In the genomic region with DNA sequence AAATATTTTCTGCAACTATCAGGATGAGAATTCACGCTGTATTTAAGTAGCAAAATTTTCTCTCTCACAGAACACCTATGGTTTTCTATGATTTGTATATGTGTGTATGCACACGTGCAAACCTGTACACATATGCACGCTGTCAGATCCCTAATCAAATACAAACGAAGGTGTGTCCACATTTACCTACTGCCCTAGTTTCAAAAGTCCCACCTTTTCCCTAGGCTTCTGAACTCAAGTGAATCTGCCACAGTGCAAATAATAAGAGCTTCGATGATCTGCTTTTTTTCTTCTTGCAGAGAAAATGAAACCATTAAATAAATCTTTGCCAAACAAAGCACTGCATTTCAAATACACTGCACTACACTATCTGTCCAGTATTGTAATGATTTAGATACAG, we compare ENCODE assay signal across 19 cellular contexts. TPM values are rescaled to one million over a fixed set of nuclear protein-coding genes. Genes with fewer than 3 reads are reported as not detected.
DNase-seq lines count a peak whose midpoint lies in the region; ATAC-seq, FAIRE-seq and TF ChIP-seq lines count a peak whose summit lies in the region.
"Had no signal": no experiment of that assay in that cellular context is flagged by ENCODE, and none has a peak within 500 bp of the region (broad histone marks: within the 10 kb centered on the region; RNA-seq: fewer than 3 reads in every experiment).

No MANE protein-coding gene starts in this region.

- H4K20me1 ChIP-seq in H1 (replicated peaks in 1 of 2; ENCODE audit: control insufficient read depth in 1 of 2, insufficient read depth in 2 of 2, low read length in 2 of 2): peaks cover 0 to 2% of the 10 kb centered on the region in 2 experiments

- H2BK15ac ChIP-seq in H1 (ENCODE audit: low read length): no peak overlapping the region

- no peak overlapping the region for H3K4ac ChIP-seq in H1 (replicated peaks; ENCODE audit: insufficient read length, low read depth, low read length)

- no peak for FAIRE-seq in H1 (lab: Jason Lieb, UNC)
- FAIRE-seq: GM18507 had no signal

- H3K27ac ChIP-seq in H1 (ENCODE audit: low read depth, low read length): no peak overlapping the region
- H3K27ac ChIP-seq: esophagus squamous epithelium, heart right ventricle, pancreas had no signal

- H3K23me2 ChIP-seq in H1 (ENCODE audit: low read depth, low read length): no peaks in the 10 kb centered on the region

- H3K27me3 ChIP-seq in H1 (replicated peaks in 1 of 4; ENCODE audit: control insufficient read depth in 3 of 4, extremely low read depth in 1 of 4, insufficient read depth in 3 of 4, low read length in 3 of 4): no peaks in the 10 kb centered on the region
- H3K27me3 ChIP-seq: esophagus squamous epithelium, heart right ventricle, pancreas had no signal

- no peak for TF ChIP-seq RAD21 in H1 (IDR thresholded peaks at IDR 0.05 in 1 of 2, conservative IDR thresholded peaks at IDR 0.05 in 1 of 2; ENCODE audit: low read depth in 2 of 2, low read length in 2 of 2)

- no peak overlapping the region for H4K5ac ChIP-seq in H1 (ENCODE audit: insufficient read length, low read depth, low read length)

- ATAC-seq in activated T-cell treated with anti-CD3 and anti-CD28 coated beads, Interleukin-2, amount 50 U/mL, for 72 hours (replicated peaks in 1 of 2): no peak
- ATAC-seq in T-helper 17 cell (no peak), HG02938 (IDR thresholded peaks at IDR 0.05; ENCODE audit: unreplicated experiment) (no peak)
- no peak for ATAC-seq in stimulated activated effector memory CD8-positive, alpha-beta T cell treated with anti-CD3 and anti-CD28 coated beads, Interleukin-12 subunit alpha, Interleukin-12 subunit beta, amount 100 ng/mL, for 72 hours
- ATAC-seq: heart right ventricle; pancreas; stimulated activated memory B cell treated with anti-CD40 and anti-IgM and Interleukin-4, amounts not matched to agents 10 μg/mL and 1 μg/mL and 100 μg/mL, for 72 hours had no signal

- no peak for TF ChIP-seq CTCF in H1 (IDR thresholded peaks at IDR 0.05; ENCODE audit: control extremely low read depth in 1 of 3, insufficient read depth in 1 of 3, low read depth in 1 of 3, low read length in 3 of 3)

- no peak overlapping the region for H2BK12ac ChIP-seq in H1 (ENCODE audit: low read depth, low read length)

- H3K36me3 Mint-ChIP-seq in activated T-cell treated with anti-CD3 and anti-CD28 coated beads, Interleukin-2, amount 50 U/mL, for 72 hours (ENCODE audit: insufficient read depth in 2 of 2): peaks cover 2 to 11% of the 10 kb centered on the region in 2 donors
- H3K36me3 Mint-ChIP-seq in T-helper 17 cell (ENCODE audit: low read depth): peaks cover 3% of the 10 kb centered on the region
- H3K36me3 Mint-ChIP-seq in stimulated activated effector memory CD8-positive, alpha-beta T cell treated with anti-CD3 and anti-CD28 coated beads, Interleukin-12 subunit alpha, Interleukin-12 subunit beta, amount 100 ng/mL, for 72 hours: peaks cover 40% of the 10 kb centered on the region
- H3K36me3 Mint-ChIP-seq: stimulated activated memory B cell treated with anti-CD40 and anti-IgM and Interleukin-4, amounts not matched to agents 10 μg/mL and 1 μg/mL and 100 μg/mL, for 72 hours had no signal

- TF ChIP-seq EP300 in H1 (IDR thresholded peaks at IDR 0.05; ENCODE audit: borderline replicate concordance in 1 of 2, low read depth in 2 of 2, low read length in 2 of 2): no peak

- H3K23ac ChIP-seq in H1 (ENCODE audit: insufficient read length): peak overlapping the region; percentile 62

- H4K8ac ChIP-seq in H1 (ENCODE audit: extremely low read depth, insufficient read depth, low read length): no peak overlapping the region

- DNase-seq in activated T-cell treated with anti-CD3 and anti-CD28 coated beads, Interleukin-2, amount 50 U/mL, for 72 hours: no peak
- DNase-seq in activated T-cell treated with anti-CD3 and anti-CD28 coated beads for 4 hours: no peak
- DNase-seq in T-helper 17 cell: no peak
- DNase-seq in H1 (ENCODE audit: low read depth in 1 of 2, low spot score in 2 of 2): no peak
- DNase-seq in stimulated activated effector memory CD8-positive, alpha-beta T cell treated with anti-CD3 and anti-CD28 coated beads, Interleukin-12 subunit alpha, Interleukin-12 subunit beta, amount 100 ng/mL, for 72 hours (ENCODE audit: low spot score in 2 of 2): no peak
- no peak for DNase-seq in GM19240 (ENCODE audit: insufficient read length, low spot score)
- no peak for DNase-seq in SIG-M5 (lab: John Stamatoyannopoulos, UW)
- DNase-seq: activated CD4-positive, CD25-positive, alpha-beta regulatory T cell treated with anti-CD3 and anti-CD28 coated beads, Interleukin-2, amount 50 U/mL, for 72 hours; activated effector memory CD4-positive, alpha-beta T cell treated with Interleukin-2 at 50 U/mL for 16 hours; esophagus squamous epithelium; heart right ventricle; NCI-H1092; NCI-H2171 treated with DMSO at 0.1 percent for 48 hours; NK-92 treated with Interleukin-12 subunit alpha and Interleukin-12 subunit beta, amount 100 ng/mL, for 24 hours; pancreas had no signal

- H3K4me1 ChIP-seq in H1 (replicated peaks in 1 of 4; ENCODE audit: control insufficient read depth in 3 of 4, insufficient read depth in 4 of 4, low read length in 3 of 4): peaks cover 0 to 3% (median 0%) of the 10 kb centered on the region in 4 experiments; a peak in 4 of 7 replicates

- TF ChIP-seq POLR2A in H1 (IDR thresholded peaks at IDR 0.05; ENCODE audit: control extremely low read depth in 1 of 2, low read depth in 2 of 2, low read length in 2 of 2): no peak

- WGBS in H1 (ENCODE audit: extremely low coverage in 1 of 2, insufficient coverage in 1 of 2, insufficient read length in 1 of 2, insufficient replicate concordance in 2 of 2, low coverage in 1 of 2, low lambda C conversion rate in 2 of 2, missing lambda C conversion rate in 1 of 2), 2 experiments: 88% methylated on average over 5 of the region's 5 CpGs; no CpG with 5 or more reads in 1 of the 2 experiments

- H2BK20ac ChIP-seq in H1 (ENCODE audit: low read length): no peak overlapping the region

- H3K4me1 Mint-ChIP-seq in activated T-cell treated with anti-CD3 and anti-CD28 coated beads, Interleukin-2, amount 50 U/mL, for 72 hours (ENCODE audit: low read depth): peaks cover 89% of the 10 kb centered on the region
- peaks cover 68% of the 10 kb centered on the region for H3K4me1 Mint-ChIP-seq in T-helper 17 cell
- peaks cover 81% of the 10 kb centered on the region for H3K4me1 Mint-ChIP-seq in stimulated activated effector memory CD8-positive, alpha-beta T cell treated with anti-CD3 and anti-CD28 coated beads, Interleukin-12 subunit alpha, Interleukin-12 subunit beta, amount 100 ng/mL, for 72 hours

- no peak overlapping the region for H2BK5ac ChIP-seq in H1 (ENCODE audit: low read depth, low read length)

- peak overlapping the region; percentile 88 for H3K27ac Mint-ChIP-seq in activated T-cell treated with anti-CD3 and anti-CD28 coated beads, Interleukin-2, amount 50 U/mL, for 72 hours
- peak overlapping the region; percentile 94 for H3K27ac Mint-ChIP-seq in T-helper 17 cell
- peak overlapping the region; percentile 50 for H3K27ac Mint-ChIP-seq in stimulated activated effector memory CD8-positive, alpha-beta T cell treated with anti-CD3 and anti-CD28 coated beads, Interleukin-12 subunit alpha, Interleukin-12 subunit beta, amount 100 ng/mL, for 72 hours

- H3K18ac ChIP-seq in H1 (ENCODE audit: extremely low read depth, low read length): no peak overlapping the region

- H3K4me3 Mint-ChIP-seq in activated T-cell treated with anti-CD3 and anti-CD28 coated beads, Interleukin-2, amount 50 U/mL, for 72 hours: peak overlapping the region; percentile 55 to 81
- H3K4me3 Mint-ChIP-seq in T-helper 17 cell: peak overlapping the region; percentile 85
- H3K4me3 Mint-ChIP-seq in stimulated activated effector memory CD8-positive, alpha-beta T cell treated with anti-CD3 and anti-CD28 coated beads, Interleukin-12 subunit alpha, Interleukin-12 subunit beta, amount 100 ng/mL, for 72 hours: peak overlapping the region; percentile 59
- H3K4me3 Mint-ChIP-seq: stimulated activated memory B cell treated with anti-CD40 and anti-IgM and Interleukin-4, amounts not matched to agents 10 μg/mL and 1 μg/mL and 100 μg/mL, for 72 hours had no signal

- POLR2A ChIA-PET in H1 (lab: Charles Lee; ENCODE audit: partially characterized antibody): interaction anchor here (0.6 to 1.1 kb wide), 2 partner anchors 24 to 110 kb away, joined by 3 to 4 read pairs; no protein-coding TSS in a partner anchor

- no peak overlapping the region for H4K91ac ChIP-seq in H1 (replicated peaks; ENCODE audit: insufficient read length, low read length)

- H2AK5ac ChIP-seq in H1 (ENCODE audit: low read depth, low read length): no peak overlapping the region

- no peaks in the 10 kb centered on the region for H3K9me3 Mint-ChIP-seq in activated T-cell treated with anti-CD3 and anti-CD28 coated beads, Interleukin-2, amount 50 U/mL, for 72 hours
- H3K9me3 Mint-ChIP-seq in stimulated activated effector memory CD8-positive, alpha-beta T cell treated with anti-CD3 and anti-CD28 coated beads, Interleukin-12 subunit alpha, Interleukin-12 subunit beta, amount 100 ng/mL, for 72 hours: no peaks in the 10 kb centered on the region
- H3K9me3 Mint-ChIP-seq: stimulated activated memory B cell treated with anti-CD40 and anti-IgM and Interleukin-4, amounts not matched to agents 10 μg/mL and 1 μg/mL and 100 μg/mL, for 72 hours had no signal

- no peaks in the 10 kb centered on the region for H3K27me3 Mint-ChIP-seq in activated T-cell treated with anti-CD3 and anti-CD28 coated beads, Interleukin-2, amount 50 U/mL, for 72 hours (ENCODE audit: low read depth)
- H3K27me3 Mint-ChIP-seq in T-helper 17 cell: no peaks in the 10 kb centered on the region
- H3K27me3 Mint-ChIP-seq: stimulated activated memory B cell treated with anti-CD40 and anti-IgM and Interleukin-4, amounts not matched to agents 10 μg/mL and 1 μg/mL and 100 μg/mL, for 72 hours had no signal

- CTCF ChIA-PET in H1 (lab: Charles Lee; ENCODE audit: partially characterized antibody): interaction anchor here (0.9 to 1.5 kb wide), 2 partner anchors 69 to 248 kb away, joined by 3 read pairs; no protein-coding TSS in a partner anchor

- H3K4me3 ChIP-seq in H1 (ENCODE audit: extremely low read depth in 1 of 4, insufficient read depth in 2 of 4, low read depth in 3 of 4, low read length in 4 of 4): no peak overlapping the region
- H3K4me3 ChIP-seq: heart right ventricle, pancreas, smooth muscle cell had no signal

- H3K9me3 ChIP-seq in T-helper 17 cell (ENCODE audit: control insufficient read depth, low read length, poor library complexity, severe bottlenecking): no peaks in the 10 kb centered on the region
- H3K9me3 ChIP-seq in H1 (ENCODE audit: insufficient read depth in 2 of 2, low read depth in 1 of 2, low read length in 1 of 2): no peaks in the 10 kb centered on the region
- H3K9me3 ChIP-seq: esophagus squamous epithelium, pancreas had no signal

- H2AFZ ChIP-seq in H1 (ENCODE audit: low read length): no peak overlapping the region

- H2BK120ac ChIP-seq in H1 (replicated peaks; ENCODE audit: low read depth, low read length): no peak overlapping the region

- H3K79me2 ChIP-seq in H1 (ENCODE audit: control insufficient read depth in 1 of 2, insufficient read depth in 2 of 2, low read length in 2 of 2): peaks cover 0 to 88% of the 10 kb centered on the region in 2 experiments

- peaks cover 2% of the 10 kb centered on the region; the same call in 1 of the 2 replicates for H3K79me1 ChIP-seq in H1 (ENCODE audit: low read depth, low read length)

- no peak overlapping the region; a peak in 1 of 7 replicates for H3K9ac ChIP-seq in H1 (replicated peaks in 1 of 4; ENCODE audit: extremely low read depth in 1 of 4, low read depth in 3 of 4, low read length in 3 of 4)

- H3K14ac ChIP-seq in H1 (ENCODE audit: insufficient read length): no peak overlapping the region

- H3K4me2 ChIP-seq in H1 (ENCODE audit: insufficient read depth in 1 of 2, low read depth in 2 of 2, low read length in 2 of 2): no peak overlapping the region
- H3K4me2 ChIP-seq: smooth muscle cell had no signal

- no peak overlapping the region for H3K56ac ChIP-seq in H1 (replicated peaks; ENCODE audit: insufficient read length, low read depth, low read length)

- H3K36me3 ChIP-seq in H1 (ENCODE audit: control insufficient read depth in 2 of 4, insufficient read depth in 4 of 4, low read length in 3 of 4): no peaks in the 10 kb centered on the region
- H3K36me3 ChIP-seq: esophagus squamous epithelium, heart right ventricle, pancreas had no signal

RNA-seq across cellular contexts. Expression of a gene that starts 6.5 kb away (rescaled TPM):
- total RNA-seq in activated T-cell treated with anti-CD3 and anti-CD28 coated beads, Interleukin-2, amount 50 U/mL, for 72 hours: 10 to 100 TPM; 25.8 to 30.8 TPM
- 10 to 100 TPM; 73.6 to 78.6 TPM for total RNA-seq in T-helper 17 cell
- 5.9 and 6.1 TPM in 2 replicates for total RNA-seq in H1 (2021; fragmentation: NEBNext Ultra II Directional; extraction: Animal tissue kit (Norgen Biotek cat#: 25700))
- polyA plus RNA-seq in H1 (2011; rRNA removed): 1.7 and 2.2 TPM in 2 replicates
- polyA plus RNA-seq in H1 (2011; cell fraction: cytosol; rRNA removed): 2.0 TPM
- 7.2 TPM for polyA plus RNA-seq in H1 (2011; cell fraction: nucleus; rRNA removed)
- polyA plus RNA-seq in H1 (2012, experiment 1 of 2): 3.2 to 4.7 TPM (median 3.7 TPM) in 4 replicates
- polyA plus RNA-seq in H1 (2012, experiment 2 of 2): 0.10 TPM
- polyA plus RNA-seq in H1 (2013, experiment 1 of 2): 2.9 TPM
- 2.9 TPM for polyA plus RNA-seq in H1 (2013, experiment 2 of 2)
- polyA minus RNA-seq in H1 (2011; rRNA and poly(A)+ RNA removed): 6.5 and 9.7 TPM in 2 replicates
- polyA minus RNA-seq in H1 (2011; cell fraction: cytosol; rRNA and poly(A)+ RNA removed): 3.7 TPM
- 10.6 TPM for polyA minus RNA-seq in H1 (2011; cell fraction: nucleus; rRNA and poly(A)+ RNA removed)
